Comparison of ENCODE assay signal across 8 cellular contexts in genomic region chr2:101151141-101151858, GRCh38. TPM values are rescaled to one million over a fixed set of nuclear protein-coding genes. Genes with fewer than 3 reads are reported as not detected.
A peak's percentile ranks its signal among the peaks of the same experiment; 100 is the strongest.
DNase-seq lines count a peak whose midpoint lies in the region; ATAC-seq and TF ChIP-seq lines count a peak whose summit lies in the region.

TBC1D8 (minus strand) TSS chr2:101151382; CDS start chr2:101151253, 129 bp downstream.

- POLR2A ChIA-PET in IMR-90 (lab: Charles Lee; ENCODE audit: unreplicated experiment): interaction anchor here (0.7 to 1.0 kb wide), 2 partner anchors 11 to 27 kb away, joined by 3 to 5 read pairs; no protein-coding TSS in a partner anchor

- intact Hi-C loops in IMR-90 (cut with micrococcal nuclease): no loop called here

- H2AFZ ChIP-seq in IMR-90 (replicated peaks; ENCODE audit: low read length, poor library complexity): peak within 1 kb of the TSS; percentile 97
- H2AFZ ChIP-seq in neural cell (ENCODE audit: low read depth, low read length): no peak within 1 kb of the TSS

- H3K27ac Mint-ChIP-seq in stimulated activated naive CD8-positive, alpha-beta T cell treated with anti-CD3 and anti-CD28 coated beads, Interleukin-15, Interleukin-2, amounts not matched to agents 100 ng/mL and 50 ng/mL, for 24 hours: no peak within 1 kb of the TSS

- TF ChIP-seq EP300 in neural cell (conservative IDR thresholded peaks at IDR 0.05; ENCODE audit: poor library complexity, severe bottlenecking): no peak

- peak within 1 kb of the TSS; percentile 62 for H3K27ac ChIP-seq in IMR-90 (ENCODE audit: insufficient read depth, low read length)
- H3K27ac ChIP-seq in RWPE2 (ENCODE audit: poor library complexity, severe bottlenecking): peak within 1 kb of the TSS; percentile 62
- H3K27ac ChIP-seq in neural cell (ENCODE audit: low read length): no peak within 1 kb of the TSS

- no peak within 1 kb of the TSS; the same call in none of the 2 replicates for H2BK20ac ChIP-seq in IMR-90 (ENCODE audit: low read depth, low read length)

- H3K4me2 ChIP-seq in IMR-90 (ENCODE audit: low read depth, low read length) (peak within 1 kb of the TSS; percentile 78), neural cell (ENCODE audit: low read length) (peak within 1 kb of the TSS; percentile 77)

- peak within 1 kb of the TSS; percentile 34 for H2AK9ac ChIP-seq in IMR-90 (replicated peaks; ENCODE audit: low read depth, low read length, poor library complexity)

- H4K91ac ChIP-seq in IMR-90 (ENCODE audit: insufficient read depth, low read depth, low read length): peak within 1 kb of the TSS; percentile 52

- no peak for TF ChIP-seq RAD21 in IMR-90 (IDR thresholded peaks at IDR 0.05; ENCODE audit: low read length)
- TF ChIP-seq RAD21 in neural cell (conservative IDR thresholded peaks at IDR 0.05): no peak

- H3K4ac ChIP-seq in IMR-90 (ENCODE audit: low read depth, low read length): peak within 1 kb of the TSS; percentile 88

- H3K4me3 Mint-ChIP-seq in stimulated activated naive CD8-positive, alpha-beta T cell treated with anti-CD3 and anti-CD28 coated beads, Interleukin-15, Interleukin-2, amounts not matched to agents 100 ng/mL and 50 ng/mL, for 24 hours: peak within 1 kb of the TSS; percentile 75

- ATAC-seq in GM21447 (IDR thresholded peaks at IDR 0.05; ENCODE audit: unreplicated experiment) (peak; percentile 66), IMR-90 (ENCODE audit: low read depth) (peak; percentile 95), RWPE2 (ENCODE audit: low read depth) (peak; percentile 63)

- H3K14ac ChIP-seq in IMR-90 (replicated peaks; ENCODE audit: low read depth, low read length): peak within 1 kb of the TSS; percentile 88

- no peaks in the 10 kb centered on the region for H3K9me3 Mint-ChIP-seq in stimulated activated naive CD8-positive, alpha-beta T cell treated with anti-CD3 and anti-CD28 coated beads, Interleukin-15, Interleukin-2, amounts not matched to agents 100 ng/mL and 50 ng/mL, for 24 hours

- peak within 1 kb of the TSS; percentile 69 for H2BK5ac ChIP-seq in IMR-90 (ENCODE audit: low read depth, low read length, poor library complexity, severe bottlenecking)

- dilution Hi-C loops in IMR-90 (cut with HindIII; ENCODE audit: low sequenced_read_pairs, unreplicated experiment): no loop called here

- no peaks in the 10 kb centered on the region for H3F3A ChIP-seq in neural cell (ENCODE audit: insufficient read depth, low read length, poor library complexity, severe bottlenecking)

- peak within 1 kb of the TSS; percentile 56 for H4K5ac ChIP-seq in IMR-90 (ENCODE audit: low read depth, low read length)

- H3K27me3 ChIP-seq in IMR-90 (ENCODE audit: control insufficient read depth, insufficient read depth, low read length) (peaks cover 7% of the 10 kb centered on the region; the same call in 1 of the 2 replicates), RWPE2 (ENCODE audit: insufficient read depth, poor library complexity, severe bottlenecking) (no peaks in the 10 kb centered on the region), neural cell (ENCODE audit: insufficient read depth, low read depth, low read length) (peaks cover 38% of the 10 kb centered on the region)

- H3K4me1 Mint-ChIP-seq in stimulated activated naive CD8-positive, alpha-beta T cell treated with anti-CD3 and anti-CD28 coated beads, Interleukin-15, Interleukin-2, amounts not matched to agents 100 ng/mL and 50 ng/mL, for 24 hours (ENCODE audit: low read depth): peaks cover 25% of the 10 kb centered on the region

- H3K9ac ChIP-seq in IMR-90 (ENCODE audit: low read depth, low read length) (peak within 1 kb of the TSS; percentile 81), neural cell (ENCODE audit: low read length) (peak within 1 kb of the TSS; percentile 57)

- H4K8ac ChIP-seq in IMR-90 (ENCODE audit: low read depth in 2 of 2, low read length in 2 of 2): peak within 1 kb of the TSS; percentile 48 to 91; a peak in 3 of 4 replicates

- peaks cover 6% of the 10 kb centered on the region; the same call in 1 of the 2 replicates for H4K20me1 ChIP-seq in IMR-90 (ENCODE audit: insufficient read depth, low read length)
- H4K20me1 ChIP-seq in neural cell (ENCODE audit: insufficient read depth): no peaks in the 10 kb centered on the region

- H3K79me2 ChIP-seq in neural cell (replicated peaks; ENCODE audit: insufficient read depth, low read length): no peaks in the 10 kb centered on the region

- CTCF ChIA-PET in IMR-90 (lab: Yijun Ruan, JAX): interaction anchor here (1.5 to 2.6 kb wide), 2 partner anchors 54 to 115 kb away, joined by 5 to 19 read pairs; no protein-coding TSS in a partner anchor

- H3K18ac ChIP-seq in IMR-90 (ENCODE audit: low read depth, low read length): 0 out of 2 replicates have a peak within 1 kb of the TSS, but pooled peaks have one; percentile 7

- TF ChIP-seq POLR2A in IMR-90 (IDR thresholded peaks at IDR 0.05; ENCODE audit: low read depth, low read length): no peak

- H3K56ac ChIP-seq in IMR-90 (ENCODE audit: extremely low read depth, insufficient read depth, low read length): peak within 1 kb of the TSS; percentile 67

- peak within 1 kb of the TSS; percentile 93 for H3K23ac ChIP-seq in IMR-90 (ENCODE audit: low read depth, low read length)

- H3K9me2 ChIP-seq in neural cell (ENCODE audit: insufficient read depth, low read length): no peaks in the 10 kb centered on the region

- 0 out of 2 replicates have a peak within 1 kb of the TSS, but pooled peaks have one; percentile 33 for H2AK5ac ChIP-seq in IMR-90 (ENCODE audit: low read depth, low read length)

- WGBS in IMR-90 (ENCODE audit: extremely low coverage in 2 of 2, insufficient read length in 1 of 2), 2 experiments: 0% methylated on average over 15 of the region's 81 CpGs; no CpG with 5 or more reads in 1 of the 2 experiments

- peak within 1 kb of the TSS; percentile 83 for H2BK120ac ChIP-seq in IMR-90 (ENCODE audit: low read depth, low read length)

- H3K36me3 Mint-ChIP-seq in stimulated activated naive CD8-positive, alpha-beta T cell treated with anti-CD3 and anti-CD28 coated beads, Interleukin-15, Interleukin-2, amounts not matched to agents 100 ng/mL and 50 ng/mL, for 24 hours (ENCODE audit: low read depth): no peaks in the 10 kb centered on the region

- H3K9me3 ChIP-seq in IMR-90 (ENCODE audit: control insufficient read depth, insufficient read depth, low read length): no peaks in the 10 kb centered on the region
- no peaks in the 10 kb centered on the region for H3K9me3 ChIP-seq in RWPE2 (ENCODE audit: severe bottlenecking)
- H3K9me3 ChIP-seq in neural cell (ENCODE audit: low read length): no peaks in the 10 kb centered on the region

- TF ChIP-seq CTCF in IMR-90 (conservative IDR thresholded peaks at IDR 0.05; ENCODE audit: low read depth, low read length) (no peak), RWPE2 (IDR thresholded peaks at IDR 0.05; ENCODE audit: poor library complexity, severe bottlenecking) (no peak), foreskin fibroblast (IDR thresholded peaks at IDR 0.05; ENCODE audit: low read depth, low read length) (no peak), neural cell (IDR thresholded peaks at IDR 0.05; ENCODE audit: poor library complexity, severe bottlenecking) (no peak)

- peaks cover 47% of the 10 kb centered on the region for H3K27me3 Mint-ChIP-seq in stimulated activated naive CD8-positive, alpha-beta T cell treated with anti-CD3 and anti-CD28 coated beads, Interleukin-15, Interleukin-2, amounts not matched to agents 100 ng/mL and 50 ng/mL, for 24 hours

- BruUV-seq in IMR-90 (replicated peaks; lab: Mats Ljungman, UMichigan): no TSS peak

- H3K79me1 ChIP-seq in IMR-90 (ENCODE audit: low read depth in 1 of 2, low read length in 2 of 2): peaks cover 7 to 37% of the 10 kb centered on the region in 2 experiments; a peak in 3 of 4 replicates

- in situ Hi-C loops in IMR-90 (cut with MboI; ENCODE audit: low sequenced_read_pairs): no loop called here

- H2BK15ac ChIP-seq in IMR-90 (ENCODE audit: low read depth, low read length): peak within 1 kb of the TSS; percentile 58; the same call in 1 of the 3 replicates

- H3K4me3 ChIP-seq in IMR-90 (ENCODE audit: insufficient read depth, low read depth, low read length) (peak within 1 kb of the TSS; percentile 77), RWPE2 (ENCODE audit: severe bottlenecking) (peak within 1 kb of the TSS; percentile 87), foreskin fibroblast (ENCODE audit: low read depth in 1 of 2, low read length in 2 of 2) (peak within 1 kb of the TSS; percentile 66 to 74), neural cell (ENCODE audit: low read length) (peak within 1 kb of the TSS; percentile 79)

- DNase-seq in D341Med (ENCODE audit: low spot score): peak; percentile 94
- DNase-seq in IMR-90: peak; percentile 68
- peak; percentile 82 for DNase-seq in RWPE2 (ENCODE audit: low spot score)
- peak; percentile 10 to 67 (median 31) for DNase-seq in activated naive CD4-positive, alpha-beta T cell (lab: John Stamatoyannopoulos, UW)
- peak; percentile 80 to 93 for DNase-seq in foreskin fibroblast

- peaks cover 14% of the 10 kb centered on the region; the same call in 1 of the 2 replicates for H3K9me1 ChIP-seq in IMR-90 (ENCODE audit: insufficient read depth, low read length)

- H3K4me1 ChIP-seq in IMR-90 (ENCODE audit: control insufficient read depth, insufficient read depth, low read length): peaks cover 7% of the 10 kb centered on the region
- peaks cover 24% of the 10 kb centered on the region for H3K4me1 ChIP-seq in RWPE2 (ENCODE audit: insufficient read depth, poor library complexity, severe bottlenecking)

- no peaks in the 10 kb centered on the region for H3K36me3 ChIP-seq in IMR-90 (ENCODE audit: control insufficient read depth, insufficient read depth, low read length)
- no peaks in the 10 kb centered on the region for H3K36me3 ChIP-seq in RWPE2 (ENCODE audit: low read depth)
- H3K36me3 ChIP-seq in neural cell (ENCODE audit: insufficient read depth, low read length): no peaks in the 10 kb centered on the region

TF ChIP-seq in IMR-90, 13 proteins besides CTCF, POLR2A, EP300 and RAD21 (continues in another document):
- no peak for TF ChIP-seq CEBPB (IDR thresholded peaks at IDR 0.05; ENCODE audit: low read depth, low read length)

TF ChIP-seq in neural cell, 6 proteins besides CTCF, POLR2A, EP300 and RAD21 (continues in another document):
- TF ChIP-seq POLR2AphosphoS5 (IDR thresholded peaks at IDR 0.05) (no peak), SMC3 (conservative IDR thresholded peaks at IDR 0.05; ENCODE audit: poor library complexity) (no peak), EZH2 (IDR thresholded peaks at IDR 0.05; ENCODE audit: borderline replicate concordance, insufficient read depth, low read length, poor library complexity, severe bottlenecking) (no peak)

RNA-seq across cellular contexts. Expression of gene TBC1D8, which starts in this region (rescaled TPM):
- total RNA-seq in IMR-90 (2012; rRNA removed): 0.83 and 1.3 TPM in 2 replicates
- polyA plus RNA-seq in IMR-90 (2012; rRNA removed) (0.98 and 1.5 TPM in 2 replicates), neural cell (3.6 and 5.3 TPM in 2 replicates)
- 0.22 and 0.66 TPM in 2 replicates for polyA plus RNA-seq in IMR-90 (2012; cell fraction: cytosol; rRNA removed)
- 4.4 and 6.5 TPM in 2 replicates for polyA plus RNA-seq in IMR-90 (2012; cell fraction: nucleus; rRNA removed; ENCODE audit: low replicate concordance)
- 7.9 and 8.0 TPM in 2 replicates for polyA minus RNA-seq in neural cell

Comparison
In these comparisons a context has a peak if more than half of its experiments do, and no peak if none do; other contexts are left out.
1. DNase-seq: peak in every context shown above with its lines; median percentile 94 in D341Med; 86 in foreskin fibroblast; 82 in RWPE2; 68 in IMR-90; 31 in activated naive CD4-positive, alpha-beta T cell.